In genomic region chr6:32298632-32299336, GRCh38 we compare ENCODE assay signal across 19 cellular contexts.
DNase-seq lines count a peak whose midpoint lies in the region; ATAC-seq, FAIRE-seq and TF ChIP-seq lines count a peak whose summit lies in the region.
"Had no signal": no experiment of that assay in that cellular context is flagged by ENCODE, and none has a peak within 500 bp of the region (broad histone marks: within the 10 kb centered on the region; RNA-seq: fewer than 3 reads in every experiment).

No MANE protein-coding gene starts in this region.

- H3K36me3 ChIP-seq in RWPE2 (ENCODE audit: low read depth) (no peaks in the 10 kb centered on the region), transverse colon (no peaks in the 10 kb centered on the region), kidney (ENCODE audit: control insufficient read depth in 1 of 2, insufficient read depth in 2 of 2, low read length in 2 of 2) (no peaks in the 10 kb centered on the region)
- H3K36me3 ChIP-seq: cardiac muscle cell, HAP-1, prostate gland, spleen had no signal

- peaks cover 3% of the 10 kb centered on the region for H3K4me1 ChIP-seq in RWPE2 (ENCODE audit: insufficient read depth, poor library complexity, severe bottlenecking)
- H3K4me1 ChIP-seq in transverse colon = no peaks in the 10 kb centered on the region
- H3K4me1 ChIP-seq in kidney (ENCODE audit: control insufficient read depth in 1 of 2, insufficient read depth in 1 of 2, low read depth in 1 of 2, low read length in 2 of 2) = no peaks in the 10 kb centered on the region
- H3K4me1 ChIP-seq: prostate gland, spleen had no signal

- DNase-seq in EL (peak; percentile 49), RWPE2 (ENCODE audit: low spot score) (no peak), fibroblast of pulmonary artery (ENCODE audit: low read depth) (peak; percentile 33), stromal cell of bone marrow (ENCODE audit: low read depth) (peak; percentile 0), transverse colon (no peak), kidney (no peak), DMS79 treated with DMSO at 0.1 percent for 48 hours (lab: John Stamatoyannopoulos, UW) (no peak)
- DNase-seq: activated CD8-positive, alpha-beta T cell treated with anti-CD3 and anti-CD28 coated beads, Interleukin-2, amount 10 ng/mL, durations not matched to agents 7 days and 5 days; activated naive CD8-positive, alpha-beta T cell treated with anti-CD3 and anti-CD28 coated beads, Interleukin-2, amount 10 ng/mL, durations not matched to agents 7 days and 5 days; DMS153; dorsolateral prefrontal cortex; NCI-H1092; NCI-H524 treated with DMSO at 0.1 percent for 48 hours; spleen had no signal

- H3K9me3 ChIP-seq in RWPE2 (ENCODE audit: severe bottlenecking) = no peaks in the 10 kb centered on the region
- H3K9me3 ChIP-seq in transverse colon = no peaks in the 10 kb centered on the region
- H3K9me3 ChIP-seq in kidney (ENCODE audit: control insufficient read depth in 1 of 2, low read length in 2 of 2) = no peaks in the 10 kb centered on the region
- H3K9me3 ChIP-seq: HAP-1, prostate gland, spleen had no signal

- intact Hi-C loops in transverse colon (cut with DNase I; ENCODE audit: low total_unique reads) = no loop called here
- intact Hi-C loops in kidney (cut with DNase I) = no loop called here

- peaks cover 11% of the 10 kb centered on the region for H3K27me3 ChIP-seq in RWPE2 (ENCODE audit: insufficient read depth, poor library complexity, severe bottlenecking)
- H3K27me3 ChIP-seq in transverse colon = peaks cover 4% of the 10 kb centered on the region
- H3K27me3 ChIP-seq: dorsolateral prefrontal cortex, spleen had no signal

- in situ Hi-C loops in transverse colon (cut with MboI; ENCODE audit: low pct_ligation_motif_present in 1 of 4, low pct_unique_long_range_greater_than_20kb in 1 of 4, low sequenced_read_pairs in 3 of 4) = no loop called here

- TF ChIP-seq CTCF in RWPE2 (IDR thresholded peaks at IDR 0.05; ENCODE audit: poor library complexity, severe bottlenecking) = no peak
- TF ChIP-seq CTCF in fibroblast of pulmonary artery (IDR thresholded peaks at IDR 0.05; ENCODE audit: low read length, missing control alignments) = no peak
- no peak for TF ChIP-seq CTCF in transverse colon (IDR thresholded peaks at IDR 0.05)
- TF ChIP-seq CTCF in kidney (IDR thresholded peaks at IDR 0.05; ENCODE audit: borderline replicate concordance, extremely low read depth, insufficient read depth) = no peak

- TF ChIP-seq EP300 in transverse colon (IDR thresholded peaks at IDR 0.05; ENCODE audit: low read depth) = no peak

- 45 to 46% methylated on average over 3 of the region's 3 CpGs for WGBS in transverse colon (ENCODE audit: low coverage in 1 of 2), 2 donors

- ATAC-seq in RWPE2 (ENCODE audit: low read depth) = peak; percentile 61
- ATAC-seq: activated CD8-positive, alpha-beta T cell treated with anti-CD3 and anti-CD28 coated beads, Interleukin-2, amount 10 ng/mL, durations not matched to agents 7 days and 5 days had no signal

- H3K9ac ChIP-seq in kidney (ENCODE audit: low read length in 2 of 2) = no peak overlapping the region
- H3K9ac ChIP-seq: KMS-11 had no signal

- no peak for TF ChIP-seq POLR2A in transverse colon (IDR thresholded peaks at IDR 0.05)

- no peak for FAIRE-seq in kidney (lab: Jason Lieb, UNC)
- FAIRE-seq: GM18507 had no signal

- H3K27ac ChIP-seq in RWPE2 (ENCODE audit: poor library complexity, severe bottlenecking) (no peak overlapping the region), transverse colon (no peak overlapping the region), kidney (ENCODE audit: low read depth in 2 of 2, low read length in 2 of 2) (no peak overlapping the region)
- H3K27ac ChIP-seq: cardiac muscle cell, dorsolateral prefrontal cortex, KMS-11, prostate gland, spleen had no signal

- H3K4me3 ChIP-seq in RWPE2 (ENCODE audit: severe bottlenecking) = no peak overlapping the region
- H3K4me3 ChIP-seq in fibroblast of pulmonary artery (replicated peaks; ENCODE audit: low read depth, low read length) = no peak overlapping the region
- H3K4me3 ChIP-seq in transverse colon = no peak overlapping the region
- no peak overlapping the region for H3K4me3 ChIP-seq in kidney (ENCODE audit: low read length in 2 of 2)
- H3K4me3 ChIP-seq: cardiac muscle cell, dorsolateral prefrontal cortex, HAP-1, prostate gland, spleen had no signal

Comparison
In these comparisons a context has a peak if more than half of its experiments do, and no peak if none do; other contexts are left out.
1. DNase-seq: peak in EL (single experiment), fibroblast of pulmonary artery (single experiment) and stromal cell of bone marrow (single experiment); none in RWPE2 (single experiment), transverse colon (single experiment), kidney (single experiment) and DMS79 treated with DMSO at 0.1 percent for 48 hours (single experiment).